In genomic region chr16:57648590-57649442, GRCh38 we compare ENCODE assay signal across 1 cellular context.
TF ChIP-seq lines count a peak whose summit lies in the region.

No MANE protein-coding gene starts in this region.

TF ChIP-seq in HepG2, 621 proteins besides CTCF, POLR2A, EP300 and RAD21 (continued from another document and continues in another):
- TF ChIP-seq ARID5B (CRISPR knock-in tag; IDR thresholded peaks at IDR 0.05) (peak; percentile 58), AHR (CRISPR knock-in tag; IDR thresholded peaks at IDR 0.05) (0 out of 2 replicates have a peak, but pooled peaks have one; percentile 78), NCOA2 (CRISPR knock-in tag; IDR thresholded peaks at IDR 0.05) (peak; percentile 70), POGK (CRISPR knock-in tag; conservative IDR thresholded peaks at IDR 0.05) (peak; percentile 95), XBP1 (CRISPR knock-in tag; IDR thresholded peaks at IDR 0.05) (no peak), ZNF609 (CRISPR knock-in tag; IDR thresholded peaks at IDR 0.05; ENCODE audit: borderline replicate concordance) (no peak), GMEB1 (CRISPR knock-in tag; IDR thresholded peaks at IDR 0.05; ENCODE audit: borderline replicate concordance) (no peak), ARNT2 (CRISPR knock-in tag; IDR thresholded peaks at IDR 0.05; ENCODE audit: low read depth) (peak; percentile 87), ZNF660 (CRISPR knock-in tag; IDR thresholded peaks at IDR 0.05; ENCODE audit: borderline replicate concordance, low read depth) (no peak), KLF12 (CRISPR knock-in tag; IDR thresholded peaks at IDR 0.05; ENCODE audit: borderline replicate concordance) (peak; percentile 75; the same call in 1 of the 2 replicates), HNRNPL (IDR thresholded peaks at IDR 0.05; ENCODE audit: low read depth, low read length) (0 out of 2 replicates have a peak, but pooled peaks have one; percentile 18), NFIB (CRISPR knock-in tag; IDR thresholded peaks at IDR 0.05; ENCODE audit: borderline replicate concordance) (no peak), MYNN (CRISPR knock-in tag; IDR thresholded peaks at IDR 0.05; ENCODE audit: low read depth) (no peak), PRDM10 (CRISPR knock-in tag; IDR thresholded peaks at IDR 0.05; ENCODE audit: low read depth) (peak; percentile 40; the same call in 1 of the 2 replicates), ATF4 (CRISPR knock-in tag; IDR thresholded peaks at IDR 0.05) (peak in 1 of 2 experiments; percentile 50; a peak in 3 of 4 replicates), TGIF2 (CRISPR knock-in tag; IDR thresholded peaks at IDR 0.05) (peak; percentile 73; the same call in 1 of the 2 replicates), ZNF205 (CRISPR knock-in tag; IDR thresholded peaks at IDR 0.05) (peak; percentile 69; the same call in 1 of the 2 replicates), RFX5 (IDR thresholded peaks at IDR 0.05; ENCODE audit: low read depth, low read length) (0 out of 2 replicates have a peak, but pooled peaks have one; percentile 16), U2AF1 (optimal IDR thresholded peaks at IDR 0.05; ENCODE audit: low read depth, low read length) (peak; percentile 32), BCL6 (CRISPR knock-in tag; IDR thresholded peaks at IDR 0.05) (peak; percentile 67; the same call in 1 of the 2 replicates), ZNF121 (CRISPR knock-in tag; IDR thresholded peaks at IDR 0.05) (peak; percentile 43; the same call in 1 of the 2 replicates), PHF8 (CRISPR knock-in tag; IDR thresholded peaks at IDR 0.05) (peak; percentile 35), SP4 (CRISPR knock-in tag; IDR thresholded peaks at IDR 0.05) (0 out of 2 replicates have a peak, but pooled peaks have one; percentile 44), SAFB2 (CRISPR knock-in tag; IDR thresholded peaks at IDR 0.05; ENCODE audit: borderline replicate concordance, low read depth) (no peak; the same call in 1 of the 2 replicates), TEAD2 (CRISPR knock-in tag; IDR thresholded peaks at IDR 0.05) (peak; percentile 48; the same call in 1 of the 2 replicates), POLR2AphosphoS2 (IDR thresholded peaks at IDR 0.05; ENCODE audit: low read depth, low read length) (no peak), MTA1 (CRISPR knock-in tag; IDR thresholded peaks at IDR 0.05; ENCODE audit: borderline replicate concordance) (peak; percentile 76; the same call in 1 of the 2 replicates), GABPA (IDR thresholded peaks at IDR 0.05; ENCODE audit: low read depth, low read length) (no peak), GABPA (CRISPR knock-in tag; IDR thresholded peaks at IDR 0.05; ENCODE audit: low read depth) (peak; percentile 20; the same call in 1 of the 2 replicates), ZNF24 (IDR thresholded peaks at IDR 0.05) (0 out of 2 replicates have a peak, but pooled peaks have one; percentile 15), ZFP36 (IDR thresholded peaks at IDR 0.05; ENCODE audit: borderline replicate concordance, low read depth, low read length, partially characterized antibody) (peak; percentile 80), CHCHD3 (CRISPR knock-in tag; IDR thresholded peaks at IDR 0.05) (0 out of 2 replicates have a peak, but pooled peaks have one; percentile 78), ZNF230 (CRISPR knock-in tag; IDR thresholded peaks at IDR 0.05) (0 out of 2 replicates have a peak, but pooled peaks have one; percentile 70), ZNF761 (CRISPR knock-in tag; conservative IDR thresholded peaks at IDR 0.05) (peak; percentile 78; the same call in 1 of the 2 replicates), ZNF335 (CRISPR knock-in tag; IDR thresholded peaks at IDR 0.05) (peak; percentile 53; the same call in 1 of the 2 replicates), IRX3 (CRISPR knock-in tag; IDR thresholded peaks at IDR 0.05; ENCODE audit: borderline replicate concordance, low read depth) (0 out of 2 replicates have a peak, but pooled peaks have one; percentile 37), RARA (CRISPR knock-in tag; IDR thresholded peaks at IDR 0.05) (0 out of 2 replicates have a peak, but pooled peaks have one; percentile 38), ARNTL (CRISPR knock-in tag; IDR thresholded peaks at IDR 0.05) (0 out of 2 replicates have a peak, but pooled peaks have one; percentile 54), MIER2 (CRISPR knock-in tag; IDR thresholded peaks at IDR 0.05) (peak; percentile 76; the same call in 1 of the 2 replicates)
